Comparison of ENCODE assay signal across 17 cellular contexts in genomic region chr7:18877874-18878273, GRCh38.
A peak's percentile ranks its signal among the peaks of the same experiment; 100 is the strongest.
DNase-seq lines count a peak whose midpoint lies in the region; ATAC-seq, FAIRE-seq and TF ChIP-seq lines count a peak whose summit lies in the region.
"Had no signal": no experiment of that assay in that cellular context is flagged by ENCODE, and none has a peak within 500 bp of the region (broad histone marks: within the 10 kb centered on the region; RNA-seq: fewer than 3 reads in every experiment).

No MANE protein-coding gene starts in this region.

- CTCF ChIA-PET in SK-N-SH (lab: Yijun Ruan, JAX): interaction anchor here (1.1 to 2.0 kb wide), 3 partner anchors 10 to 19 kb away, joined by 4 to 5 read pairs (median 5); no protein-coding TSS in a partner anchor
- CTCF ChIA-PET in PC-3 (lab: Charles Lee): interaction anchor here (0.6 kb wide), 1 partner anchor 98 kb away, joined by 3 read pairs; no protein-coding TSS in a partner anchor
- CTCF ChIA-PET in CD4-positive, alpha-beta T cell (lab: Charles Lee): no interaction called here

- H4K20me1 ChIP-seq in SK-N-SH (ENCODE audit: insufficient read depth) (no peaks in the 10 kb centered on the region), PC-3 (ENCODE audit: low read length) (no peaks in the 10 kb centered on the region)

- POLR2A ChIA-PET in SK-N-SH (lab: Yijun Ruan, JAX): interaction anchor here (0.6 kb wide), 1 partner anchor 176 kb away, joined by 3 read pairs; no protein-coding TSS in a partner anchor
- POLR2A ChIA-PET in PC-3 (lab: Charles Lee; ENCODE audit: unreplicated experiment): interaction anchor here (0.7 kb wide), 1 partner anchor 14 kb away, joined by 3 read pairs; no protein-coding TSS in a partner anchor
- POLR2A ChIA-PET in CD4-positive, alpha-beta T cell (lab: Charles Lee): no interaction called here

- H3K9ac ChIP-seq in SK-N-SH (no peak overlapping the region), PC-3 (ENCODE audit: low read length) (no peak overlapping the region)
- H3K9ac ChIP-seq: GM23248 had no signal

- H3K9me3 Mint-ChIP-seq in CD4-positive, alpha-beta T cell: peaks cover 7% of the 10 kb centered on the region

- DNase-seq in SK-N-SH (no peak), H54 (ENCODE audit: insufficient read length, low spot score) (no peak), PC-3 (no peak), dermis blood vessel endothelial cell (no peak)
- DNase-seq in CD4-positive, alpha-beta T cell: no peak
- DNase-seq: ACHN; BE2C; C1 segment of cervical spinal cord; Caco-2; CD4-positive, CD25-positive, alpha-beta regulatory T cell; GM23248; HCEC 1CT; KBM-7 had no signal

- no peak overlapping the region for H3K27ac Mint-ChIP-seq in CD4-positive, alpha-beta T cell
- H3K27ac Mint-ChIP-seq: CD4-positive, CD25-positive, alpha-beta regulatory T cell had no signal

- 82% methylated on average over 3 of the region's 3 CpGs for whole genome bisulfite sequencing in SK-N-SH (ENCODE audit: low lambda C conversion rate)

- no peaks in the 10 kb centered on the region for H3K36me3 Mint-ChIP-seq in CD4-positive, alpha-beta T cell (ENCODE audit: low read depth)
- H3K36me3 Mint-ChIP-seq: CD4-positive, CD25-positive, alpha-beta regulatory T cell had no signal

- no peaks in the 10 kb centered on the region for H3K4me1 Mint-ChIP-seq in CD4-positive, alpha-beta T cell (ENCODE audit: low read depth)
- H3K4me1 Mint-ChIP-seq: CD4-positive, CD25-positive, alpha-beta regulatory T cell had no signal

- TF ChIP-seq POLR2A in H54 (IDR thresholded peaks at IDR 0.05; ENCODE audit: low read depth, low read length): no peak

- H3K4me3 ChIP-seq in SK-N-SH (ENCODE audit: low read depth in 2 of 2, low read length in 1 of 2) (no peak overlapping the region), PC-3 (ENCODE audit: low read length) (no peak overlapping the region)
- H3K4me3 ChIP-seq: GM23248 had no signal

- BruUV-seq in PC-3 (replicated peaks; lab: Mats Ljungman, UMichigan): no TSS peak

- H3F3A ChIP-seq in SK-N-SH (replicated peaks; ENCODE audit: insufficient read depth): no peaks in the 10 kb centered on the region
- no peaks in the 10 kb centered on the region for H3F3A ChIP-seq in PC-3 (ENCODE audit: low read length, unreplicated experiment)

- TF ChIP-seq RAD21 in SK-N-SH (IDR thresholded peaks at IDR 0.05; ENCODE audit: low read length): no peak

- FAIRE-seq in H54 (lab: Jason Lieb, UNC): peak; percentile 53
- FAIRE-seq: G401.6, GM12891, GM19239 had no signal

- H3K27ac ChIP-seq in SK-N-SH (ENCODE audit: low read depth in 2 of 2, low read length in 1 of 2): no peak overlapping the region
- H3K27ac ChIP-seq in PC-3 (ENCODE audit: low read length): no peak overlapping the region
- H3K27ac ChIP-seq in CD4-positive, alpha-beta T cell (ENCODE audit: low read depth, low read length): no peak overlapping the region
- H3K27ac ChIP-seq: GM23248 had no signal

- H3K4me3 Mint-ChIP-seq in CD4-positive, alpha-beta T cell: no peak overlapping the region
- H3K4me3 Mint-ChIP-seq: CD4-positive, CD25-positive, alpha-beta regulatory T cell had no signal

- H3K9me3 ChIP-seq in SK-N-SH (no peaks in the 10 kb centered on the region), PC-3 (ENCODE audit: low read length) (no peaks in the 10 kb centered on the region)
- H3K9me3 ChIP-seq in CD4-positive, alpha-beta T cell (ENCODE audit: control insufficient read depth, low read length): no peaks in the 10 kb centered on the region
- H3K9me3 ChIP-seq: BE2C, Caco-2 had no signal

- ATAC-seq in SK-N-SH treated with all-trans-retinoic acid at 6 μM for 48 hours (no peak), PC-3 (peak; percentile 31)
- ATAC-seq in CD4-positive, alpha-beta T cell (ENCODE audit: poor library complexity): no peak

- TF ChIP-seq CTCF in SK-N-SH (IDR thresholded peaks at IDR 0.05) (no peak), PC-3 (conservative IDR thresholded peaks at IDR 0.05; ENCODE audit: low read depth, low read length) (no peak)
- no peak for TF ChIP-seq CTCF in CD4-positive, alpha-beta T cell (IDR thresholded peaks at IDR 0.05)

- H2AFZ ChIP-seq in SK-N-SH (ENCODE audit: low read depth): no peak overlapping the region
- no peak overlapping the region for H2AFZ ChIP-seq in PC-3 (ENCODE audit: low read length)
- H2AFZ ChIP-seq: GM23248 had no signal

- H3K36me3 ChIP-seq in SK-N-SH (replicated peaks in 1 of 2; ENCODE audit: control insufficient read depth in 1 of 2, insufficient read depth in 2 of 2, low read length in 1 of 2) (no peaks in the 10 kb centered on the region), PC-3 (ENCODE audit: low read depth, low read length) (no peaks in the 10 kb centered on the region)
- H3K36me3 ChIP-seq: BE2C had no signal

- H3K4me1 ChIP-seq in SK-N-SH (ENCODE audit: control insufficient read depth in 1 of 2, insufficient read depth in 2 of 2, low read depth in 1 of 2, low read length in 1 of 2) (peaks cover 0 to 3% of the 10 kb centered on the region in 2 experiments; a peak in 2 of 4 replicates), PC-3 (ENCODE audit: insufficient read depth, low read length) (peaks cover 5% of the 10 kb centered on the region; the same call in 1 of the 2 replicates)
- H3K4me1 ChIP-seq: BE2C, Caco-2 had no signal

- no peaks in the 10 kb centered on the region for H3K27me3 Mint-ChIP-seq in CD4-positive, alpha-beta T cell
- H3K27me3 Mint-ChIP-seq: CD4-positive, CD25-positive, alpha-beta regulatory T cell had no signal

- TF ChIP-seq EP300 in SK-N-SH (IDR thresholded peaks at IDR 0.05; ENCODE audit: borderline replicate concordance in 1 of 2, low read depth in 1 of 2, low read length in 1 of 2): no peak

- H3K27me3 ChIP-seq in SK-N-SH (ENCODE audit: insufficient read depth) (no peaks in the 10 kb centered on the region), PC-3 (ENCODE audit: low read length) (no peaks in the 10 kb centered on the region)
- no peaks in the 10 kb centered on the region for H3K27me3 ChIP-seq in CD4-positive, alpha-beta T cell (ENCODE audit: control insufficient read depth, insufficient read depth, low read length)
- H3K27me3 ChIP-seq: BE2C had no signal

- H3K9me2 ChIP-seq in SK-N-SH (no peaks in the 10 kb centered on the region), PC-3 (replicated peaks; ENCODE audit: low read length) (no peaks in the 10 kb centered on the region)

- H3K4me2 ChIP-seq in SK-N-SH: no peak overlapping the region
- no peak overlapping the region for H3K4me2 ChIP-seq in PC-3 (ENCODE audit: low read length)

- intact Hi-C loops in PC-3 (cut with micrococcal nuclease): loop anchor here (2.0 kb wide), 2 partner anchors 17 to 183 kb away; no protein-coding TSS in a partner anchor
- intact Hi-C loops in CD4-positive, alpha-beta T cell (cut with DNase I, micrococcal nuclease): no loop called here

- H3K79me2 ChIP-seq in SK-N-SH (ENCODE audit: insufficient read depth) (no peaks in the 10 kb centered on the region), PC-3 (ENCODE audit: low read length) (no peaks in the 10 kb centered on the region)

TF ChIP-seq in SK-N-SH treated with all-trans-retinoic acid at 6 μM for 48 hours, 23 proteins besides CTCF, POLR2A, EP300 and RAD21:
- TF ChIP-seq ISL1 (CRISPR knock-in tag; IDR thresholded peaks at IDR 0.05) (0 out of 2 replicates have a peak, but pooled peaks have one; percentile 17), SNAI2 (CRISPR knock-in tag; IDR thresholded peaks at IDR 0.05) (no peak)

TF ChIP-seq in SK-N-SH, 30 proteins besides CTCF, POLR2A, EP300 and RAD21:
- TF ChIP-seq PBX3 (IDR thresholded peaks at IDR 0.05): no peak
- no peak for TF ChIP-seq ELF1 (IDR thresholded peaks at IDR 0.05)
- TF ChIP-seq TAF1 (IDR thresholded peaks at IDR 0.05; ENCODE audit: borderline replicate concordance, low read depth, low read length): no peak
- TF ChIP-seq CHD2 (IDR thresholded peaks at IDR 0.05; ENCODE audit: low read length, partially characterized antibody): no peak
- no peak for TF ChIP-seq RFX5 (IDR thresholded peaks at IDR 0.05; ENCODE audit: low read length)
- no peak for TF ChIP-seq NRF1 (IDR thresholded peaks at IDR 0.05; ENCODE audit: low read depth, low read length)
- no peak for TF ChIP-seq MEF2A (IDR thresholded peaks at IDR 0.05; ENCODE audit: borderline replicate concordance, low read depth)
- no peak for TF ChIP-seq RXRA (IDR thresholded peaks at IDR 0.05; ENCODE audit: borderline replicate concordance, low read depth)
- TF ChIP-seq FOSL2 (IDR thresholded peaks at IDR 0.05; ENCODE audit: borderline replicate concordance, low read depth): no peak
TF ChIP-seq in SK-N-SH: peak in this region for 0.
